Comparison of ENCODE assay signal across 1 cellular context in the genomic region with DNA sequence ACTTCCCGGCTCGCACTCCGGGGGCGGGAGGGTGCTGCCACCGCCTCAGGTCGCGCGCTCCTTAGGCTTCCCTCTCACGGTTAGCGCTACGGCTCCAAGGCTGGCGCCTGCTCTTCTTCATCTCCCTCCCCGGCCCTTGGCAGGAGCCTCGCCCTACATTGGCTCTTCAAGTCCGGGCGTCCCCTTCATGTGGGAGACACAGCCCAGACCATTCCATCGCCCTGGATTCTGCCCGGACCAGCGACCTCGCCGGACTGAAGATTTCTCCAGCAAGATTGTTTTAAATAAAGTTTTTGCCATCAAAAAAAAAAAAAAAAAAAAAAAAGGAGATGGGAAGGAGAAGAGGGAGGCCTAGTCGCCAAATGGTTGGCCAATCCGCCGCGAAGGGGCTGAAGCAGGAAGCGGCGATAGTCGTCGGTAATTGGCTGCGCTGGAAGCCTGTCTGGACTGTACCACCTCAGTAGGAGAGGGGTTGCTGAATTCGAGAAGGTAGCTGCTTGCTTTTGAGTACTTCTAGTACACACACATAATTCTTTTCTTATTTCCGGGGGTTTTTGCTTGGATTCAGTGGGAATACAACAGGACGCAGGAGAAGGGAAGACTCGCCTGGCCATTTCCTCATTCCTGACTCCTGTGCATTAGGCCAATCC.
TF ChIP-seq lines count a peak whose summit lies in the region.

No MANE protein-coding gene starts in this region.

TF ChIP-seq in GM12878, 131 proteins besides CTCF, POLR2A, EP300 and RAD21 (continues in another document):
- TF ChIP-seq SREBF1 (IDR thresholded peaks at IDR 0.05; ENCODE audit: low read length) (peak; percentile 96), MTA2 (IDR thresholded peaks at IDR 0.05; ENCODE audit: low read depth) (no peak), ZNF384 (IDR thresholded peaks at IDR 0.05; ENCODE audit: borderline replicate concordance, low read depth, low read length) (peak; percentile 100), KLF5 (IDR thresholded peaks at IDR 0.05; ENCODE audit: partially characterized antibody) (peak; percentile 99), SMAD5 (IDR thresholded peaks at IDR 0.05; ENCODE audit: low read depth) (0 out of 2 replicates have a peak, but pooled peaks have one; percentile 39), YY1 (IDR thresholded peaks at IDR 0.05; ENCODE audit: low read depth, low read length) (peak; percentile 16; the same call in 1 of the 2 replicates), MTA3 (IDR thresholded peaks at IDR 0.05; ENCODE audit: borderline replicate concordance, low read length) (no peak), CHD1 (IDR thresholded peaks at IDR 0.05; ENCODE audit: low read depth, low read length) (peak; percentile 98), RFX5 (IDR thresholded peaks at IDR 0.05; ENCODE audit: low read depth, low read length) (no peak), FOS (IDR thresholded peaks at IDR 0.05; ENCODE audit: borderline replicate concordance, extremely low read depth, insufficient read length) (peak; percentile 46), TARDBP (IDR thresholded peaks at IDR 0.05; ENCODE audit: borderline replicate concordance) (peak; percentile 82; the same call in 1 of the 2 replicates), ZBED1 (IDR thresholded peaks at IDR 0.05; ENCODE audit: borderline replicate concordance) (no peak), NFIC (IDR thresholded peaks at IDR 0.05; ENCODE audit: low read depth, low read length) (peak; percentile 69; the same call in 1 of the 2 replicates), WRNIP1 (IDR thresholded peaks at IDR 0.05; ENCODE audit: borderline replicate concordance, low read depth, low read length) (0 out of 2 replicates have a peak, but pooled peaks have one; percentile 87), BHLHE40 (IDR thresholded peaks at IDR 0.05; ENCODE audit: borderline replicate concordance in 1 of 2, low read depth in 2 of 2, low read length in 1 of 2) (peak in 1 of 2 experiments; percentile 96; a peak in 3 of 4 replicates), NRF1 (conservative IDR thresholded peaks at IDR 0.05; ENCODE audit: low read depth, low read length) (no peak), JUNB (IDR thresholded peaks at IDR 0.05) (no peak), SIN3A (IDR thresholded peaks at IDR 0.05; ENCODE audit: low read depth, low read length) (peak; percentile 89), NFYA (IDR thresholded peaks at IDR 0.05; ENCODE audit: borderline replicate concordance, low read depth, low read length) (peak; percentile 29; the same call in 1 of the 2 replicates), BMI1 (IDR thresholded peaks at IDR 0.05; ENCODE audit: borderline replicate concordance) (no peak), NR2C2 (IDR thresholded peaks at IDR 0.05; ENCODE audit: borderline replicate concordance, control insufficient read depth, insufficient read length, low read depth) (no peak), EED (IDR thresholded peaks at IDR 0.05; ENCODE audit: low read depth) (peak; percentile 38), EGR1 (IDR thresholded peaks at IDR 0.05; ENCODE audit: borderline replicate concordance in 1 of 2, low read depth in 2 of 2, low read length in 2 of 2) (no peak), IKZF2 (IDR thresholded peaks at IDR 0.05) (peak; percentile 67), HCFC1 (IDR thresholded peaks at IDR 0.05; ENCODE audit: low read length) (peak; percentile 37), NBN (IDR thresholded peaks at IDR 0.05) (peak; percentile 86), TBL1XR1 (IDR thresholded peaks at IDR 0.05; ENCODE audit: low read depth, low read length) (0 out of 2 replicates have a peak, but pooled peaks have one; percentile 17), NR2C1 (IDR thresholded peaks at IDR 0.05) (peak; percentile 33), POU2F2 (IDR thresholded peaks at IDR 0.05; ENCODE audit: borderline replicate concordance, low read depth, low read length) (no peak), BRCA1 (IDR thresholded peaks at IDR 0.05; ENCODE audit: low read depth, low read length) (no peak), SP1 (IDR thresholded peaks at IDR 0.05; ENCODE audit: low read depth, low read length) (peak; percentile 91), KAT2A (conservative IDR thresholded peaks at IDR 0.05; ENCODE audit: control insufficient read depth, low read depth, low read length) (no peak), TCF3 (IDR thresholded peaks at IDR 0.05; ENCODE audit: borderline replicate concordance, insufficient read depth, low read depth, low read length) (no peak), SIX5 (IDR thresholded peaks at IDR 0.05; ENCODE audit: low read depth, low read length, severe bottlenecking) (peak; percentile 33), TAF1 (IDR thresholded peaks at IDR 0.05; ENCODE audit: borderline replicate concordance, low read depth, low read length) (peak; percentile 67; the same call in 1 of the 2 replicates), ZNF217 (IDR thresholded peaks at IDR 0.05) (no peak), SUPT20H (IDR thresholded peaks at IDR 0.05; ENCODE audit: borderline replicate concordance, control insufficient read depth, low read depth, low read length) (no peak), MEF2A (IDR thresholded peaks at IDR 0.05; ENCODE audit: insufficient read depth, low read depth, low read length) (no peak)
- TF ChIP-seq, protein P1, sequence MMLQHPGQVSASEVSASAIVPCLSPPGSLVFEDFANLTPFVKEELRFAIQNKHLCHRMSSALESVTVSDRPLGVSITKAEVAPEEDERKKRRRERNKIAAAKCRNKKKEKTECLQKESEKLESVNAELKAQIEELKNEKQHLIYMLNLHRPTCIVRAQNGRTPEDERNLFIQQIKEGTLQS (IDR thresholded peaks at IDR 0.05; ENCODE audit: borderline replicate concordance, extremely low read depth, low read depth, low read length), result peak; percentile 34; the same call in 1 of the 2 replicates
- TF ChIP-seq, protein P2, sequence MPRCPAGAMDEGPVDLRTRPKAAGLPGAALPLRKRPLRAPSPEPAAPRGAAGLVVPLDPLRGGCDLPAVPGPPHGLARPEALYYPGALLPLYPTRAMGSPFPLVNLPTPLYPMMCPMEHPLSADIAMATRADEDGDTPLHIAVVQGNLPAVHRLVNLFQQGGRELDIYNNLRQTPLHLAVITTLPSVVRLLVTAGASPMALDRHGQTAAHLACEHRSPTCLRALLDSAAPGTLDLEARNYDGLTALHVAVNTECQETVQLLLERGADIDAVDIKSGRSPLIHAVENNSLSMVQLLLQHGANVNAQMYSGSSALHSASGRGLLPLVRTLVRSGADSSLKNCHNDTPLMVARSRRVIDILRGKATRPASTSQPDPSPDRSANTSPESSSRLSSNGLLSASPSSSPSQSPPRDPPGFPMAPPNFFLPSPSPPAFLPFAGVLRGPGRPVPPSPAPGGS (IDR thresholded peaks at IDR 0.05; ENCODE audit: borderline replicate concordance, insufficient read depth, low read depth, low read length, poor library complexity, severe bottlenecking), result no peak
- TF ChIP-seq, protein P3, sequence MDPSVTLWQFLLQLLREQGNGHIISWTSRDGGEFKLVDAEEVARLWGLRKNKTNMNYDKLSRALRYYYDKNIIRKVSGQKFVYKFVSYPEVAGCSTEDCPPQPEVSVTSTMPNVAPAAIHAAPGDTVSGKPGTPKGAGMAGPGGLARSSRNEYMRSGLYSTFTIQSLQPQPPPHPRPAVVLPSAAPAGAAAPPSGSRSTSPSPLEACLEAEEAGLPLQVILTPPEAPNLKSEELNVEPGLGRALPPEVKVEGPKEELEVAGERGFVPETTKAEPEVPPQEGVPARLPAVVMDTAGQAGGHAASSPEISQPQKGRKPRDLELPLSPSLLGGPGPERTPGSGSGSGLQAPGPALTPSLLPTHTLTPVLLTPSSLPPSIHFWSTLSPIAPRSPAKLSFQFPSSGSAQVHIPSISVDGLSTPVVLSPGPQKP (IDR thresholded peaks at IDR 0.05; ENCODE audit: low read depth, low read length), result peak; percentile 13; the same call in 1 of the 2 replicates
- TF ChIP-seq, protein P4, sequence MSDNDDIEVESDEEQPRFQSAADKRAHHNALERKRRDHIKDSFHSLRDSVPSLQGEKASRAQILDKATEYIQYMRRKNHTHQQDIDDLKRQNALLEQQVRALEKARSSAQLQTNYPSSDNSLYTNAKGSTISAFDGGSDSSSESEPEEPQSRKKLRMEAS (IDR thresholded peaks at IDR 0.05; ENCODE audit: low read depth, low read length), result peak; percentile 61; the same call in 1 of the 2 replicates
- TF ChIP-seq, protein P5, sequence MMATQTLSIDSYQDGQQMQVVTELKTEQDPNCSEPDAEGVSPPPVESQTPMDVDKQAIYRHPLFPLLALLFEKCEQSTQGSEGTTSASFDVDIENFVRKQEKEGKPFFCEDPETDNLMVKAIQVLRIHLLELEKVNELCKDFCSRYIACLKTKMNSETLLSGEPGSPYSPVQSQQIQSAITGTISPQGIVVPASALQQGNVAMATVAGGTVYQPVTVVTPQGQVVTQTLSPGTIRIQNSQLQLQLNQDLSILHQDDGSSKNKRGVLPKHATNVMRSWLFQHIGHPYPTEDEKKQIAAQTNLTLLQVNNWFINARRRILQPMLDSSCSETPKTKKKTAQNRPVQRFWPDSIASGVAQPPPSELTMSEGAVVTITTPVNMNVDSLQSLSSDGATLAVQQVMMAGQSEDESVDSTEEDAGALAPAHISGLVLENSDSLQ (IDR thresholded peaks at IDR 0.05), result peak; percentile 99
- TF ChIP-seq, protein P6, sequence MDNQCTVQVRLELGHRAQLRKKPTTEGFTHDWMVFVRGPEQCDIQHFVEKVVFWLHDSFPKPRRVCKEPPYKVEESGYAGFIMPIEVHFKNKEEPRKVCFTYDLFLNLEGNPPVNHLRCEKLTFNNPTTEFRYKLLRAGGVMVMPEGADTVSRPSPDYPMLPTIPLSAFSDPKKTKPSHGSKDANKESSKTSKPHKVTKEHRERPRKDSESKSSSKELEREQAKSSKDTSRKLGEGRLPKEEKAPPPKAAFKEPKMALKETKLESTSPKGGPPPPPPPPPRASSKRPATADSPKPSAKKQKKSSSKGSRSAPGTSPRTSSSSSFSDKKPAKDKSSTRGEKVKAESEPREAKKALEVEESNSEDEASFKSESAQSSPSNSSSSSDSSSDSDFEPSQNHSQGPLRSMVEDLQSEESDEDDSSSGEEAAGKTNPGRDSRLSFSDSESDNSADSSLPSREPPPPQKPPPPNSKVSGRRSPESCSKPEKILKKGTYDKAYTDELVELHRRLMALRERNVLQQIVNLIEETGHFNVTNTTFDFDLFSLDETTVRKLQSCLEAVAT (IDR thresholded peaks at IDR 0.05), result peak; percentile 74; the same call in 1 of the 2 replicates
- TF ChIP-seq, protein P7, sequence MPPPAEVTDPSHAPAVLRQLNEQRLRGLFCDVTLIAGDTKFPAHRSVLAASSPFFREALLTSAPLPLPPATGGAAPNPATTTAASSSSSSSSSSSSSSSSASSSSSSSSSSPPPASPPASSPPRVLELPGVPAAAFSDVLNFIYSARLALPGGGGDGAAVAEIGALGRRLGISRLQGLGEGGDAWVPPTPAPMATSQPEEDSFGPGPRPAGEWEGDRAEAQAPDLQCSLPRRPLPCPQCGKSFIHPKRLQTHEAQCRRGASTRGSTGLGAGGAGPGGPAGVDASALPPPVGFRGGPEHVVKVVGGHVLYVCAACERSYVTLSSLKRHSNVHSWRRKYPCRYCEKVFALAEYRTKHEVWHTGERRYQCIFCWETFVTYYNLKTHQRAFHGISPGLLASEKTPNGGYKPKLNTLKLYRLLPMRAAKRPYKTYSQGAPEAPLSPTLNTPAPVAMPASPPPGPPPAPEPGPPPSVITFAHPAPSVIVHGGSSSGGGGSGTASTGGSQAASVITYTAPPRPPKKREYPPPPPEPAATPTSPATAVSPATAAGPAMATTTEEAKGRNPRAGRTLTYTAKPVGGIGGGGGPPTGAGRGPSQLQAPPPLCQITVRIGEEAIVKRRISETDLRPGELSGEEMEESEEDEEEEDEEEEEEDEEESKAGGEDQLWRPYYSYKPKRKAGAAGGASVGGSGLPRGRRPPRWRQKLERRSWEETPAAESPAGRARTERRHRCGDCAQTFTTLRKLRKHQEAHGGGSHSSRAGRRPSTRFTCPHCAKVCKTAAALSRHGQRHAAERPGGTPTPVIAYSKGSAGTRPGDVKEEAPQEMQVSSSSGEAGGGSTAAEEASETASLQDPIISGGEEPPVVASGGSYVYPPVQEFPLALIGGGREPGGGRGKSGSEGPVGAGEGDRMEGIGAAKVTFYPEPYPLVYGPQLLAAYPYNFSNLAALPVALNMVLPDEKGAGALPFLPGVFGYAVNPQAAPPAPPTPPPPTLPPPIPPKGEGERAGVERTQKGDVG (CRISPR knock-in tag; IDR thresholded peaks at IDR 0.05), result no peak
- TF ChIP-seq, protein P8, sequence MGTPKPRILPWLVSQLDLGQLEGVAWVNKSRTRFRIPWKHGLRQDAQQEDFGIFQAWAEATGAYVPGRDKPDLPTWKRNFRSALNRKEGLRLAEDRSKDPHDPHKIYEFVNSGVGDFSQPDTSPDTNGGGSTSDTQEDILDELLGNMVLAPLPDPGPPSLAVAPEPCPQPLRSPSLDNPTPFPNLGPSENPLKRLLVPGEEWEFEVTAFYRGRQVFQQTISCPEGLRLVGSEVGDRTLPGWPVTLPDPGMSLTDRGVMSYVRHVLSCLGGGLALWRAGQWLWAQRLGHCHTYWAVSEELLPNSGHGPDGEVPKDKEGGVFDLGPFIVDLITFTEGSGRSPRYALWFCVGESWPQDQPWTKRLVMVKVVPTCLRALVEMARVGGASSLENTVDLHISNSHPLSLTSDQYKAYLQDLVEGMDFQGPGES (IDR thresholded peaks at IDR 0.05), result peak; percentile 75
- TF ChIP-seq, protein P9, sequence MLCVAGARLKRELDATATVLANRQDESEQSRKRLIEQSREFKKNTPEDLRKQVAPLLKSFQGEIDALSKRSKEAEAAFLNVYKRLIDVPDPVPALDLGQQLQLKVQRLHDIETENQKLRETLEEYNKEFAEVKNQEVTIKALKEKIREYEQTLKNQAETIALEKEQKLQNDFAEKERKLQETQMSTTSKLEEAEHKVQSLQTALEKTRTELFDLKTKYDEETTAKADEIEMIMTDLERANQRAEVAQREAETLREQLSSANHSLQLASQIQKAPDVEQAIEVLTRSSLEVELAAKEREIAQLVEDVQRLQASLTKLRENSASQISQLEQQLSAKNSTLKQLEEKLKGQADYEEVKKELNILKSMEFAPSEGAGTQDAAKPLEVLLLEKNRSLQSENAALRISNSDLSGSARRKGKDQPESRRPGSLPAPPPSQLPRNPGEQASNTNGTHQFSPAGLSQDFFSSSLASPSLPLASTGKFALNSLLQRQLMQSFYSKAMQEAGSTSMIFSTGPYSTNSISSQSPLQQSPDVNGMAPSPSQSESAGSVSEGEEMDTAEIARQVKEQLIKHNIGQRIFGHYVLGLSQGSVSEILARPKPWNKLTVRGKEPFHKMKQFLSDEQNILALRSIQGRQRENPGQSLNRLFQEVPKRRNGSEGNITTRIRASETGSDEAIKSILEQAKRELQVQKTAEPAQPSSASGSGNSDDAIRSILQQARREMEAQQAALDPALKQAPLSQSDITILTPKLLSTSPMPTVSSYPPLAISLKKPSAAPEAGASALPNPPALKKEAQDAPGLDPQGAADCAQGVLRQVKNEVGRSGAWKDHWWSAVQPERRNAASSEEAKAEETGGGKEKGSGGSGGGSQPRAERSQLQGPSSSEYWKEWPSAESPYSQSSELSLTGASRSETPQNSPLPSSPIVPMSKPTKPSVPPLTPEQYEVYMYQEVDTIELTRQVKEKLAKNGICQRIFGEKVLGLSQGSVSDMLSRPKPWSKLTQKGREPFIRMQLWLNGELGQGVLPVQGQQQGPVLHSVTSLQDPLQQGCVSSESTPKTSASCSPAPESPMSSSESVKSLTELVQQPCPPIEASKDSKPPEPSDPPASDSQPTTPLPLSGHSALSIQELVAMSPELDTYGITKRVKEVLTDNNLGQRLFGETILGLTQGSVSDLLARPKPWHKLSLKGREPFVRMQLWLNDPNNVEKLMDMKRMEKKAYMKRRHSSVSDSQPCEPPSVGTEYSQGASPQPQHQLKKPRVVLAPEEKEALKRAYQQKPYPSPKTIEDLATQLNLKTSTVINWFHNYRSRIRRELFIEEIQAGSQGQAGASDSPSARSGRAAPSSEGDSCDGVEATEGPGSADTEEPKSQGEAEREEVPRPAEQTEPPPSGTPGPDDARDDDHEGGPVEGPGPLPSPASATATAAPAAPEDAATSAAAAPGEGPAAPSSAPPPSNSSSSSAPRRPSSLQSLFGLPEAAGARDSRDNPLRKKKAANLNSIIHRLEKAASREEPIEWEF (IDR thresholded peaks at IDR 0.05; ENCODE audit: insufficient replicate concordance, low read depth, low read length), result no peak
